21 cellular contexts compared by ENCODE assay signal in the genomic region with DNA sequence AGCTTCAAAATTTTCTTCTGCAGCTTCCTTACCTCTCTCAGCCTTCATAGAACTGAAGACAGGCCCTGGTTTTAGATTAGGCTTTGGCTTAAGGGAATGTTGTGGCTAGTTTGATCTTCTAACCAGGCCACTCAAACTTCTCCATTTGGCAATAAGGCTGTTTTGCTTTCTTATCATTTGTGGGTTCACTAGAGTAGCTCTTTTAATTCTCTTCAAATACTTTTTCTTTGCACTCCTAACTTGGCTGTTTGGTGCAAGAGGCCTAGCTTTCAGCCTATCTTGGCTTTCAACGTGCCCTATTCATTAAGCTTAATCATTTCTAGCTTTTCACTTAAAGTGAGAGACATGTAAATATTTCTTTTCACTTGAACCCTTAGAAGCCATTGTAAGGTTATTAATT.
"Had no signal": no experiment of that assay in that cellular context is flagged by ENCODE, and none has a peak within 500 bp of the region (broad histone marks: within the 10 kb centered on the region; RNA-seq: fewer than 3 reads in every experiment).

No MANE protein-coding gene starts in this region.

- H3K4me1 ChIP-seq: breast epithelium, neural progenitor cell, prostate gland, thyroid gland had no signal

- H3K4me1 Mint-ChIP-seq: neural progenitor cell had no signal

- H3K36me3 ChIP-seq: breast epithelium, neural progenitor cell, prostate gland, right atrium auricular region, thyroid gland had no signal

- H3K9me3 ChIP-seq: breast epithelium, gastrocnemius medialis, prostate gland, right atrium auricular region, thyroid gland had no signal

- ATAC-seq: gastrocnemius medialis, left lobe of liver had no signal

- H3K27me3 Mint-ChIP-seq: activated B cell treated with CpG ODN at 0.5 μM for 24 hours; activated naive CD4-positive, alpha-beta T cell treated with anti-CD3 and anti-CD28 coated beads, Interleukin-2, amount 50 U/mL, for 24 hours had no signal

- H3K4me3 ChIP-seq: breast epithelium, gastrocnemius medialis, neural progenitor cell, prostate gland, right atrium auricular region, thyroid gland had no signal

- H3K27ac Mint-ChIP-seq: activated B cell treated with CpG ODN at 0.5 μM for 24 hours; activated naive CD4-positive, alpha-beta T cell treated with anti-CD3 and anti-CD28 coated beads, Interleukin-2, amount 50 U/mL, for 24 hours; neural progenitor cell had no signal

- DNase-seq: activated B cell treated with CpG ODN at 0.5 μM for 24 hours; activated CD4-positive, alpha-beta T cell treated with anti-CD3 and anti-CD28 coated beads for 48 hours; activated CD8-positive, alpha-beta memory T cell treated with anti-CD3 and anti-CD28 coated beads, Interleukin-2, amount 50 U/mL, for 4 hours; activated gamma-delta T cell; activated T-cell treated with anti-CD3 and anti-CD28 coated beads, Interleukin-2, amount 50 U/mL, for 48 hours; amygdala; cortex of kidney; gastrocnemius medialis; kidney; stimulated activated CD4-positive, alpha-beta T cell treated with anti-CD3 and anti-CD28 coated beads, Interleukin-12 subunit alpha, Interleukin-12 subunit beta, amount 100 ng/mL, for 4 hours; stimulated activated CD4-positive, alpha-beta T cell treated with anti-CD3 and anti-CD28 coated beads, Interleukin-1b, Interleukin-23, amount 100 ng/mL, for 48 hours; stimulated activated CD8-positive, alpha-beta memory T cell treated with anti-CD3 and anti-CD28 coated beads, Interleukin-4, amount 100 ng/mL, for 48 hours; stimulated activated naive CD4-positive, alpha-beta T cell; T-helper 2 cell; thyroid gland had no signal

- H3K4me3 Mint-ChIP-seq: activated B cell treated with CpG ODN at 0.5 μM for 24 hours; activated naive CD4-positive, alpha-beta T cell treated with anti-CD3 and anti-CD28 coated beads, Interleukin-2, amount 50 U/mL, for 24 hours; neural progenitor cell had no signal

- H3K27ac ChIP-seq: breast epithelium, gastrocnemius medialis, neural progenitor cell, prostate gland, right atrium auricular region, thyroid gland had no signal

- H3K9me3 Mint-ChIP-seq: activated B cell treated with CpG ODN at 0.5 μM for 24 hours; activated naive CD4-positive, alpha-beta T cell treated with anti-CD3 and anti-CD28 coated beads, Interleukin-2, amount 50 U/mL, for 24 hours; neural progenitor cell had no signal

- H3K27me3 ChIP-seq: breast epithelium, gastrocnemius medialis, neural progenitor cell, right atrium auricular region, thyroid gland had no signal
